ENCODE assay signal across 9 cellular contexts in the genomic region with DNA sequence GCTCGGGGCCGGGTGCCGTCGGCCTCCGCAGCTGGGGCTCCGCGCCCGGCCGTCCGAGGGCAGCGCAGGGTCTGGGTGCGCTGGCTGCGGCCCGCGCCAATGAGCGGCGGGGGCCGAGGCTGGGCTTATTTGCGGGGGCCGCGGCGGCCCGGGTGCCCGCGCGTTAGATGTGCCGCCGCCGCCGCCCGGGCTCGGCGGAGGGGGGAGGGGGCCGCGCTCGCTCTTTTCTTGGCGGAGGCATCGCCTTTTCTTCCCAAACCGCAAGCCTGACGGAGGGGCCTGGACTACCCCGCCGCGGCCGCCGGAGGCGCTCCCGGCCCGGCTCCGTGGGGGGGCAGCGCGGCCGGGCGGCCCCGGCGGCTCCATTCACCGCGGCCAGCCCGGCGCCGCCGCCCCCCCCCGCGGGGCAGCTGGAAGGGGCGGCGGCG. TPM values are rescaled to one million over a fixed set of nuclear protein-coding genes. Genes with fewer than 3 reads are reported as not detected.
DNase-seq lines count a peak whose midpoint lies in the region; ATAC-seq and TF ChIP-seq lines count a peak whose summit lies in the region.
"Had no signal": no experiment of that assay in that cellular context is flagged by ENCODE, and none has a peak within 500 bp of the region (broad histone marks: within the 10 kb centered on the region; RNA-seq: fewer than 3 reads in every experiment).

Gene NOTUM (minus strand): TSS at position 101 of the 428 bp plus-strand sequence. CDS start 278 bp downstream, outside the sequence.

- DNase-seq in activated naive CD8-positive, alpha-beta T cell treated with anti-CD3 and anti-CD28 coated beads, Interleukin-2, amount 50 U/mL, for 24 hours: no peak
- no peak for DNase-seq in activated naive CD8-positive, alpha-beta T cell treated with anti-CD3 and anti-CD28 coated beads for 36 hours
- no peak for DNase-seq in RWPE2 (ENCODE audit: low spot score)
- DNase-seq in right cardiac atrium: peak in 1 of 3 donors; percentile 58
- no peak for DNase-seq in tibial nerve (ENCODE audit: low spot score in 2 of 2)
- DNase-seq in NCI-H526 treated with DMSO at 0.1 percent for 48 hours (lab: John Stamatoyannopoulos, UW): no peak
- DNase-seq in Ammon's horn (ENCODE audit: low spot score): no peak

- TF ChIP-seq CTCF in RWPE2 (IDR thresholded peaks at IDR 0.05; ENCODE audit: poor library complexity, severe bottlenecking) (peak; percentile 25), tibial nerve (IDR thresholded peaks at IDR 0.05) (peak in 4 of 5 experiments; percentile 5 to 48 (median 33))

- H3K27me3 ChIP-seq in RWPE2 (ENCODE audit: insufficient read depth, poor library complexity, severe bottlenecking) (peaks cover 51% of the 10 kb centered on the region), right cardiac atrium (ENCODE audit: control insufficient read depth, insufficient read depth) (no peaks in the 10 kb centered on the region), tibial nerve (peaks cover 4 to 72% of the 10 kb centered on the region in 2 donors)

- H3K4me3 ChIP-seq in RWPE2 (ENCODE audit: severe bottlenecking) (peak within 1 kb of the TSS; percentile 13), right cardiac atrium (ENCODE audit: low read length) (peak within 1 kb of the TSS; percentile 50), tibial nerve (peak within 1 kb of the TSS in 3 of 4 donors; percentile 22 to 54 (median 36))

- H3K4me1 ChIP-seq in RWPE2 (ENCODE audit: insufficient read depth, poor library complexity, severe bottlenecking) (no peaks in the 10 kb centered on the region), right cardiac atrium (ENCODE audit: control insufficient read depth, insufficient read depth, low read length) (no peaks in the 10 kb centered on the region), tibial nerve (peaks cover 0 to 29% (median 10%) of the 10 kb centered on the region in 4 donors)

- no peak for TF ChIP-seq EP300 in tibial nerve (IDR thresholded peaks at IDR 0.05)

- no peaks in the 10 kb centered on the region for H3K36me3 Mint-ChIP-seq in activated naive CD8-positive, alpha-beta T cell treated with anti-CD3 and anti-CD28 coated beads, Interleukin-2, amount 50 U/mL, for 24 hours (ENCODE audit: low read depth)
- no peaks in the 10 kb centered on the region for H3K36me3 Mint-ChIP-seq in activated naive CD8-positive, alpha-beta T cell treated with anti-CD3 and anti-CD28 coated beads for 36 hours

- H3K27me3 Mint-ChIP-seq in activated naive CD8-positive, alpha-beta T cell treated with anti-CD3 and anti-CD28 coated beads, Interleukin-2, amount 50 U/mL, for 24 hours: peaks cover 22% of the 10 kb centered on the region
- peaks cover 41% of the 10 kb centered on the region for H3K27me3 Mint-ChIP-seq in activated naive CD8-positive, alpha-beta T cell treated with anti-CD3 and anti-CD28 coated beads for 36 hours

- H3K36me3 ChIP-seq in RWPE2 (ENCODE audit: low read depth) (no peaks in the 10 kb centered on the region), tibial nerve (no peaks in the 10 kb centered on the region)

- no peak for TF ChIP-seq POLR2A in tibial nerve (IDR thresholded peaks at IDR 0.05)

- under 1% methylated on average over 62 of the region's 66 CpGs for WGBS in right cardiac atrium
- 0% methylated on average over 8 to 10 of the region's 66 CpGs for WGBS in tibial nerve, 2 donors

- peaks cover 4% of the 10 kb centered on the region for H3K4me1 Mint-ChIP-seq in activated naive CD8-positive, alpha-beta T cell treated with anti-CD3 and anti-CD28 coated beads, Interleukin-2, amount 50 U/mL, for 24 hours
- H3K4me1 Mint-ChIP-seq in activated naive CD8-positive, alpha-beta T cell treated with anti-CD3 and anti-CD28 coated beads for 36 hours: no peaks in the 10 kb centered on the region

- intact Hi-C loops in right cardiac atrium (cut with DNase I): loop anchor here in 2 of 4 donors (5.0 kb wide), 2 partner anchors 56 to 61 kb away; partner anchors contain the start of genes CENPX (in 1 of the 2) and LRRC45 (in 1 of the 2)

- no peak within 1 kb of the TSS for H3K27ac Mint-ChIP-seq in activated naive CD8-positive, alpha-beta T cell treated with anti-CD3 and anti-CD28 coated beads, Interleukin-2, amount 50 U/mL, for 24 hours
- H3K27ac Mint-ChIP-seq in activated naive CD8-positive, alpha-beta T cell treated with anti-CD3 and anti-CD28 coated beads for 36 hours: no peak within 1 kb of the TSS

- H3K9me3 Mint-ChIP-seq in activated naive CD8-positive, alpha-beta T cell treated with anti-CD3 and anti-CD28 coated beads, Interleukin-2, amount 50 U/mL, for 24 hours: no peaks in the 10 kb centered on the region
- no peaks in the 10 kb centered on the region for H3K9me3 Mint-ChIP-seq in activated naive CD8-positive, alpha-beta T cell treated with anti-CD3 and anti-CD28 coated beads for 36 hours

- H3K9me3 ChIP-seq in RWPE2 (ENCODE audit: severe bottlenecking): no peaks in the 10 kb centered on the region
- H3K9me3 ChIP-seq in right cardiac atrium (ENCODE audit: control insufficient read depth, low read length): no peaks in the 10 kb centered on the region
- no peaks in the 10 kb centered on the region for H3K9me3 ChIP-seq in tibial nerve

- H3K27ac ChIP-seq in RWPE2 (ENCODE audit: poor library complexity, severe bottlenecking) (no peak within 1 kb of the TSS), right cardiac atrium (ENCODE audit: low read length) (no peak within 1 kb of the TSS), tibial nerve (no peak within 1 kb of the TSS)

- no peak for ATAC-seq in activated naive CD8-positive, alpha-beta T cell treated with anti-CD3 and anti-CD28 coated beads, Interleukin-2, amount 50 U/mL, for 24 hours
- ATAC-seq in RWPE2 (ENCODE audit: low read depth): no peak
- ATAC-seq in right cardiac atrium: no peak
- no peak for ATAC-seq in GM18517 (IDR thresholded peaks at IDR 0.05; ENCODE audit: unreplicated experiment)

- peak within 1 kb of the TSS; percentile 34 for H3K4me3 Mint-ChIP-seq in activated naive CD8-positive, alpha-beta T cell treated with anti-CD3 and anti-CD28 coated beads, Interleukin-2, amount 50 U/mL, for 24 hours
- H3K4me3 Mint-ChIP-seq in activated naive CD8-positive, alpha-beta T cell treated with anti-CD3 and anti-CD28 coated beads for 36 hours: no peak within 1 kb of the TSS

RNA-seq across cellular contexts. Expression of gene NOTUM, which starts in this region (rescaled TPM):
- total RNA-seq in activated naive CD8-positive, alpha-beta T cell treated with anti-CD3 and anti-CD28 coated beads for 36 hours: under 1 TPM; 0.19 to 0.36 TPM
- total RNA-seq in right cardiac atrium: not detected
- polyA plus RNA-seq in right cardiac atrium: 0.05 TPM
- total RNA-seq in tibial nerve: not detected
- polyA plus RNA-seq: keratinocyte had no signal
